In genomic region chr2:191247381-191248057, GRCh38 we compare ENCODE assay signal across 8 cellular contexts. TPM values are rescaled to one million over a fixed set of nuclear protein-coding genes. Genes with fewer than 3 reads are reported as not detected.
A peak's percentile ranks its signal among the peaks of the same experiment; 100 is the strongest.
DNase-seq lines count a peak whose midpoint lies in the region; ATAC-seq, FAIRE-seq and TF ChIP-seq lines count a peak whose summit lies in the region.

No MANE protein-coding gene starts in this region.

- peaks cover 11% of the 10 kb centered on the region for H3K9me3 Mint-ChIP-seq in glutamatergic neuron (ENCODE audit: unreplicated experiment)

- ATAC-seq in GM21717 (IDR thresholded peaks at IDR 0.05; ENCODE audit: unreplicated experiment) = no peak

- DNase-seq in ACHN (peak; percentile 96), H54 (ENCODE audit: insufficient read length, low spot score) (peak; percentile 78), SK-MEL-5 (ENCODE audit: low read depth, low spot score) (peak; percentile 35), glutamatergic neuron (no peak), COR-L47 (lab: John Stamatoyannopoulos, UW) (no peak)
- DNase-seq in effector CD4-positive, alpha-beta T cell = no peak

- H3K4me1 Mint-ChIP-seq in glutamatergic neuron (ENCODE audit: low read depth, unreplicated experiment) = peaks cover 31% of the 10 kb centered on the region

- peak overlapping the region; percentile 1 to 83 (median 72) for H3K4me3 ChIP-seq in skin epidermis

- H3K4me3 Mint-ChIP-seq in glutamatergic neuron (ENCODE audit: unreplicated experiment) = peak overlapping the region; percentile 90

- in situ Hi-C loops in ACHN (cut with HindIII; ENCODE audit: low pct_ligation_motif_present, low pct_unique_long_range_greater_than_20kb, low sequenced_read_pairs) = no loop called here
- in situ Hi-C loops in SK-MEL-5 (cut with HindIII; ENCODE audit: low pct_unique_long_range_greater_than_20kb, low sequenced_read_pairs) = no loop called here

- no peak for TF ChIP-seq POLR2A in H54 (IDR thresholded peaks at IDR 0.05; ENCODE audit: low read depth, low read length)

- H3K36me3 Mint-ChIP-seq in glutamatergic neuron (ENCODE audit: unreplicated experiment) = no peaks in the 10 kb centered on the region

- FAIRE-seq in H54 (lab: Jason Lieb, UNC) = peak; percentile 94

- H3K27ac Mint-ChIP-seq in glutamatergic neuron (ENCODE audit: unreplicated experiment) = peak overlapping the region; percentile 91

- TF ChIP-seq CTCF in glutamatergic neuron (IDR thresholded peaks at IDR 0.05; ENCODE audit: partially characterized antibody, unreplicated experiment) = no peak

- peaks cover 8% of the 10 kb centered on the region for H3K27me3 Mint-ChIP-seq in glutamatergic neuron (ENCODE audit: unreplicated experiment)

- H3K27ac ChIP-seq in skin epidermis = peak overlapping the region in 20 of 21 experiments; percentile 5 to 94 (median 85)

RNA-seq across cellular contexts. Expression of gene MYO1B, which starts 2.3 kb away (rescaled TPM):
- 43.4 and 46.0 TPM in 2 replicates for total RNA-seq in SK-MEL-5 (2014; rRNA removed; shearing (Covaris generic))
- 27.7 and 35.1 TPM in 2 replicates for polyA plus RNA-seq in SK-MEL-5 (2015; cell fraction: cytosol; rRNA removed)
- 54.1 and 58.1 TPM in 2 replicates for polyA plus RNA-seq in SK-MEL-5 (2015; cell fraction: nucleus; rRNA removed)
- total RNA-seq in glutamatergic neuron (ENCODE audit: unreplicated experiment) = 129 TPM

Comparison
In these comparisons a context has a peak if more than half of its experiments do, and no peak if none do; other contexts are left out.
1. DNase-seq: peak in ACHN (single experiment), H54 (single experiment) and SK-MEL-5 (single experiment); none in glutamatergic neuron (single experiment), effector CD4-positive, alpha-beta T cell (single experiment) and COR-L47 (single experiment).